ENCODE assay signal across 31 cellular contexts in the genomic region with DNA sequence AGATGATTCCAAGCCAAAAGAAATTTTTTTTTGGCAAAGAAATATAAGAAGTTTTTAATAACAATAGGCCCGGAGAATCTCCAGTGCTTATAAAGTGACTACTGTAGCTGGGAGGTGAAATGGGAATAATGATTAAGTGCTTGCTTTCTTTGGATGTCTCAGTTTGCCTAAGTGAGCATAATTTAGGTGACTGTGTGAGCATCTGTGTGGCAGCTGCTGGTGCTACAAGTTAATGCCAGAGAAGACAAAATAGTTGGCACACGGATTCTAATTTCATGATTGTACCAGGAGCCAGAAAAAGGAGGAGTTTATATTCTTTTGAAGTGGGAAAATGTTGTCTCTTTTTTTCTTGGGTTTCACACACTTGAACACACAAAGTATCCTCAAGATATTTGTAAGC.
DNase-seq lines count a peak whose midpoint lies in the region; ATAC-seq and TF ChIP-seq lines count a peak whose summit lies in the region.
"Had no signal": no experiment of that assay in that cellular context is flagged by ENCODE, and none has a peak within 500 bp of the region (broad histone marks: within the 10 kb centered on the region; RNA-seq: fewer than 3 reads in every experiment).

No MANE protein-coding gene starts in this region.

- peak overlapping the region; percentile 87; the same call in 2 of the 3 replicates for H2BK15ac ChIP-seq in IMR-90 (ENCODE audit: low read depth, low read length)

- H3K9me3 ChIP-seq in IMR-90 (ENCODE audit: control insufficient read depth, insufficient read depth, low read length) = no peaks in the 10 kb centered on the region
- no peaks in the 10 kb centered on the region for H3K9me3 ChIP-seq in smooth muscle cell (replicated peaks; ENCODE audit: low read depth)
- no peaks in the 10 kb centered on the region for H3K9me3 ChIP-seq in A673 (ENCODE audit: low read depth, low read length, poor library complexity, severe bottlenecking)
- H3K9me3 ChIP-seq: colonic mucosa, heart left ventricle, lower lobe of right lung had no signal

- H3K9me3 Mint-ChIP-seq in chondrocyte (ENCODE audit: low read depth) = no peaks in the 10 kb centered on the region
- H3K9me3 Mint-ChIP-seq: activated B cell treated with CpG ODN at 0.5 μM for 24 hours; activated CD4-positive, alpha-beta T cell treated with anti-CD3 and anti-CD28 coated beads, Interleukin-2, amount 10 ng/mL, durations not matched to agents 7 days and 5 days; T-helper 1 cell treated with Interleukin-12 subunit alpha and Interleukin-12 subunit beta and Interleukin-4 antibody, amounts not matched to agents 30 μg/mL and 1 μg/mL, for 36 hours had no signal

- H3K56ac ChIP-seq in IMR-90 (ENCODE audit: extremely low read depth, insufficient read depth, low read length) = no peak overlapping the region

- H3K4me1 ChIP-seq in IMR-90 (ENCODE audit: control insufficient read depth, insufficient read depth, low read length) (peaks cover 18% of the 10 kb centered on the region), smooth muscle cell (ENCODE audit: low read depth) (peaks cover 12% of the 10 kb centered on the region), A673 (ENCODE audit: insufficient read depth, low read length, poor library complexity, severe bottlenecking) (no peaks in the 10 kb centered on the region)
- H3K4me1 ChIP-seq: colonic mucosa had no signal

- no peak for TF ChIP-seq RAD21 in IMR-90 (IDR thresholded peaks at IDR 0.05; ENCODE audit: low read length)

- TF ChIP-seq CTCF in IMR-90 (conservative IDR thresholded peaks at IDR 0.05; ENCODE audit: low read depth, low read length) (no peak), chondrocyte (IDR thresholded peaks at IDR 0.05) (no peak), smooth muscle cell (IDR thresholded peaks at IDR 0.05; ENCODE audit: borderline replicate concordance, insufficient read depth, poor library complexity, severe bottlenecking) (no peak), A673 (conservative IDR thresholded peaks at IDR 0.05; ENCODE audit: low read depth, low read length) (no peak)

- WGBS in IMR-90 (ENCODE audit: extremely low coverage in 2 of 2, insufficient read length in 1 of 2), 2 experiments = no CpG with 5 or more reads among the region's 2 CpGs
- WGBS in smooth muscle cell (ENCODE audit: low lambda C conversion rate) = 43% methylated on average over 2 of the region's 2 CpGs

- intact Hi-C loops in IMR-90 (cut with micrococcal nuclease) (loop anchor here (5.0 to 10.0 kb wide), 3 partner anchors 110 to 453 kb away; no protein-coding TSS in a partner anchor), A673 (cut with micrococcal nuclease; ENCODE audit: unreplicated experiment) (no loop called here)

- peak overlapping the region; percentile 80 for H3K4ac ChIP-seq in IMR-90 (ENCODE audit: low read depth, low read length)

- H3K4me1 Mint-ChIP-seq in chondrocyte (ENCODE audit: low read depth) = peaks cover 80% of the 10 kb centered on the region
- H3K4me1 Mint-ChIP-seq: activated B cell treated with CpG ODN at 0.5 μM for 24 hours; CD4-positive, CD25-positive, alpha-beta regulatory T cell had no signal

- CTCF ChIA-PET in IMR-90 (lab: Yijun Ruan, JAX) (interaction anchor here (1.0 kb wide), 1 partner anchor 9 kb away, joined by 6 read pairs; no protein-coding TSS in a partner anchor), A673 (lab: Charles Lee) (no interaction called here)

- peaks cover 20 to 55% of the 10 kb centered on the region in 2 experiments for H3K79me1 ChIP-seq in IMR-90 (ENCODE audit: low read depth in 1 of 2, low read length in 2 of 2)

- H3K27me3 ChIP-seq in IMR-90 (ENCODE audit: control insufficient read depth, insufficient read depth, low read length) = no peaks in the 10 kb centered on the region
- H3K27me3 ChIP-seq in smooth muscle cell (ENCODE audit: low read depth) = no peaks in the 10 kb centered on the region
- H3K27me3 ChIP-seq in A673 (replicated peaks; ENCODE audit: insufficient read depth, low read depth, low read length, poor library complexity) = peaks cover 5% of the 10 kb centered on the region
- H3K27me3 ChIP-seq: colonic mucosa, heart left ventricle had no signal

- peaks cover 22% of the 10 kb centered on the region for H3F3A ChIP-seq in smooth muscle cell (ENCODE audit: low read depth)

- H2BK120ac ChIP-seq in IMR-90 (ENCODE audit: low read depth, low read length) = peak overlapping the region; percentile 89

- H3K36me3 Mint-ChIP-seq in chondrocyte (ENCODE audit: low read depth) = peaks cover 1% of the 10 kb centered on the region
- H3K36me3 Mint-ChIP-seq: activated naive CD8-positive, alpha-beta T cell; CD4-positive, CD25-positive, alpha-beta regulatory T cell; naive thymus-derived CD4-positive, alpha-beta T cell had no signal

- H3K27ac Mint-ChIP-seq in chondrocyte (ENCODE audit: unreplicated experiment) = peak overlapping the region; percentile 15
- H3K27ac Mint-ChIP-seq: activated B cell treated with CpG ODN at 0.5 μM for 24 hours; activated CD4-positive, alpha-beta T cell treated with anti-CD3 and anti-CD28 coated beads, Interleukin-2, amount 10 ng/mL, durations not matched to agents 7 days and 5 days; activated naive CD8-positive, alpha-beta T cell; CD4-positive, CD25-positive, alpha-beta regulatory T cell; naive thymus-derived CD4-positive, alpha-beta T cell; T-helper 1 cell treated with Interleukin-12 subunit alpha and Interleukin-12 subunit beta and Interleukin-4 antibody, amounts not matched to agents 30 μg/mL and 1 μg/mL, for 36 hours had no signal

- H3K18ac ChIP-seq in IMR-90 (ENCODE audit: low read depth, low read length) = peak overlapping the region; percentile 82; the same call in 1 of the 2 replicates

- in situ Hi-C loops in IMR-90 (cut with MboI; ENCODE audit: low sequenced_read_pairs) = loop anchor here (10.0 kb wide), 1 partner anchor 187 kb away; a partner anchor contains a TSS

- POLR2A ChIA-PET in IMR-90 (lab: Charles Lee; ENCODE audit: unreplicated experiment) = no interaction called here
- POLR2A ChIA-PET in A673 (lab: Charles Lee; ENCODE audit: low non-redundant PET) = no interaction called here

- H3K9ac ChIP-seq in IMR-90 (ENCODE audit: low read depth, low read length) (no peak overlapping the region; the same call in 1 of the 2 replicates), smooth muscle cell (ENCODE audit: low read depth) (no peak overlapping the region)

- peak; percentile 1 for DNase-seq in NCI-H1092 treated with DMSO at 0.1 percent for 48 hours (lab: John Stamatoyannopoulos, UW)
- DNase-seq in NCI-H1092 (lab: John Stamatoyannopoulos, UW) = no peak
- no peak for DNase-seq in IMR-90
- DNase-seq in chondrocyte (ENCODE audit: low spot score) = no peak
- DNase-seq in smooth muscle cell (lab: John Stamatoyannopoulos, UW; ENCODE audit: unreplicated experiment) = no peak
- DNase-seq in A673 (ENCODE audit: low spot score) = no peak
- no peak for DNase-seq in A172 (ENCODE audit: low spot score)
- DNase-seq: activated B cell treated with CpG ODN at 0.5 μM for 24 hours; activated CD4-positive, alpha-beta T cell treated with anti-CD3 and anti-CD28 coated beads, Interleukin-2, amount 10 ng/mL, durations not matched to agents 7 days and 5 days; activated effector memory CD4-positive, alpha-beta T cell treated with Interleukin-2 at 50 U/mL for 16 hours; activated T-cell treated with anti-CD3 and anti-CD28 coated beads, Interleukin-2, amount 50 U/mL, for 1 hour; AML-193; CD4-positive, CD25-positive, alpha-beta regulatory T cell; colonic mucosa; effector memory CD4-positive, alpha-beta T cell; heart left ventricle; kidney; lower lobe of right lung; naive thymus-derived CD4-positive, alpha-beta T cell; NCI-H1436 treated with DMSO at 0.1 percent for 48 hours; NCI-H2107; NCI-H510A treated with DMSO at 0.1 percent for 48 hours; occipital lobe; stimulated activated CD4-positive, alpha-beta T cell treated with anti-CD3 and anti-CD28 coated beads, Interleukin-1b, Interleukin-23, amount 100 ng/mL, for 48 hours; stimulated activated naive CD4-positive, alpha-beta T cell treated with Interleukin-2 at 50 U/mL for 16 hours had no signal

- peak overlapping the region; percentile 63; the same call in 1 of the 2 replicates for H4K5ac ChIP-seq in IMR-90 (ENCODE audit: low read depth, low read length)

- BruUV-seq in IMR-90 (replicated peaks; lab: Mats Ljungman, UMichigan) (no TSS peak), A673 (replicated peaks; lab: Mats Ljungman, UMichigan) (no TSS peak)

- H2AK5ac ChIP-seq in IMR-90 (ENCODE audit: low read depth, low read length) = peak overlapping the region; percentile 88; the same call in 1 of the 2 replicates

- peak overlapping the region; percentile 81; the same call in 1 of the 2 replicates for H4K91ac ChIP-seq in IMR-90 (ENCODE audit: insufficient read depth, low read depth, low read length)

- peak overlapping the region; percentile 89; the same call in 1 of the 2 replicates for H3K23ac ChIP-seq in IMR-90 (ENCODE audit: low read depth, low read length)

- no peak overlapping the region for H2AFZ ChIP-seq in IMR-90 (replicated peaks; ENCODE audit: low read length, poor library complexity)
- no peak overlapping the region for H2AFZ ChIP-seq in smooth muscle cell (ENCODE audit: low read depth)

- H2BK5ac ChIP-seq in IMR-90 (ENCODE audit: low read depth, low read length, poor library complexity, severe bottlenecking) = peak overlapping the region; percentile 53

- H2BK20ac ChIP-seq in IMR-90 (ENCODE audit: low read depth, low read length) = peak overlapping the region; percentile 70; the same call in 1 of the 2 replicates

- H3K4me3 Mint-ChIP-seq in chondrocyte (ENCODE audit: unreplicated experiment) = no peak overlapping the region
- H3K4me3 Mint-ChIP-seq: activated B cell treated with CpG ODN at 0.5 μM for 24 hours; activated CD4-positive, alpha-beta T cell treated with anti-CD3 and anti-CD28 coated beads, Interleukin-2, amount 10 ng/mL, durations not matched to agents 7 days and 5 days; activated naive CD8-positive, alpha-beta T cell; CD4-positive, CD25-positive, alpha-beta regulatory T cell; naive thymus-derived CD4-positive, alpha-beta T cell; T-helper 1 cell treated with Interleukin-12 subunit alpha and Interleukin-12 subunit beta and Interleukin-4 antibody, amounts not matched to agents 30 μg/mL and 1 μg/mL, for 36 hours had no signal

- no peaks in the 10 kb centered on the region for H3K27me3 Mint-ChIP-seq in chondrocyte (ENCODE audit: low read depth)
- H3K27me3 Mint-ChIP-seq: activated B cell treated with CpG ODN at 0.5 μM for 24 hours had no signal

- peak overlapping the region; percentile 65; the same call in 1 of the 2 replicates for H3K14ac ChIP-seq in IMR-90 (replicated peaks; ENCODE audit: low read depth, low read length)

- no peak overlapping the region for H2AK9ac ChIP-seq in IMR-90 (replicated peaks; ENCODE audit: low read depth, low read length, poor library complexity)

- H3K9me1 ChIP-seq in IMR-90 (ENCODE audit: insufficient read depth, low read length) = peaks cover 18% of the 10 kb centered on the region

- H4K20me1 ChIP-seq in IMR-90 (ENCODE audit: insufficient read depth, low read length) = no peaks in the 10 kb centered on the region
- no peaks in the 10 kb centered on the region for H4K20me1 ChIP-seq in smooth muscle cell (ENCODE audit: low read depth)

- peaks cover 15% of the 10 kb centered on the region for H3K79me2 ChIP-seq in smooth muscle cell (ENCODE audit: low read depth)

- H3K27ac ChIP-seq in IMR-90 (ENCODE audit: insufficient read depth, low read length) = no peak overlapping the region
- H3K27ac ChIP-seq in smooth muscle cell (ENCODE audit: low read depth) = no peak overlapping the region
- no peak overlapping the region for H3K27ac ChIP-seq in A673 (ENCODE audit: low read depth, low read length, poor library complexity, severe bottlenecking)
- H3K27ac ChIP-seq: 22Rv1, colonic mucosa, epithelial cell of prostate, lower lobe of right lung, SK-N-MC had no signal

- TF ChIP-seq POLR2A in IMR-90 (IDR thresholded peaks at IDR 0.05; ENCODE audit: low read depth, low read length) = no peak

- H4K8ac ChIP-seq in IMR-90 (ENCODE audit: low read depth in 2 of 2, low read length in 2 of 2) = peak overlapping the region in 1 of 2 experiments; percentile 78; a peak in 3 of 4 replicates

- H3K4me2 ChIP-seq in IMR-90 (ENCODE audit: low read depth, low read length) (no peak overlapping the region), smooth muscle cell (peak overlapping the region; percentile 17)

- H3K4me3 ChIP-seq in IMR-90 (ENCODE audit: insufficient read depth, low read depth, low read length) (no peak overlapping the region), smooth muscle cell (no peak overlapping the region), A673 (ENCODE audit: low read depth, low read length, poor library complexity, severe bottlenecking) (no peak overlapping the region)
- H3K4me3 ChIP-seq: colonic mucosa, heart left ventricle, lower lobe of right lung, SK-N-MC had no signal

- dilution Hi-C loops in IMR-90 (cut with HindIII; ENCODE audit: low sequenced_read_pairs, unreplicated experiment) = no loop called here

- no peak for ATAC-seq in IMR-90 (ENCODE audit: low read depth)
- ATAC-seq in HG03565 (IDR thresholded peaks at IDR 0.05; ENCODE audit: unreplicated experiment) = no peak
- ATAC-seq: heart left ventricle; lower lobe of right lung; naive thymus-derived CD4-positive, alpha-beta T cell had no signal

- peaks cover 2% of the 10 kb centered on the region; the same call in 1 of the 2 replicates for H3K36me3 ChIP-seq in IMR-90 (ENCODE audit: control insufficient read depth, insufficient read depth, low read length)
- no peaks in the 10 kb centered on the region for H3K36me3 ChIP-seq in smooth muscle cell (ENCODE audit: low read depth)
- H3K36me3 ChIP-seq in A673 (ENCODE audit: insufficient read depth, low read length, poor library complexity, severe bottlenecking) = no peaks in the 10 kb centered on the region
- H3K36me3 ChIP-seq: colonic mucosa, heart left ventricle, lower lobe of right lung had no signal
